Comparison of ENCODE assay signal across 9 cellular contexts in genomic region chr10:71729023-71729649, GRCh38. TPM values are rescaled to one million over a fixed set of nuclear protein-coding genes. Genes with fewer than 3 reads are reported as not detected.
A peak's percentile ranks its signal among the peaks of the same experiment; 100 is the strongest.
DNase-seq lines count a peak whose midpoint lies in the region; ATAC-seq and TF ChIP-seq lines count a peak whose summit lies in the region.
"Had no signal": no experiment of that assay in that cellular context is flagged by ENCODE, and none has a peak within 500 bp of the region (broad histone marks: within the 10 kb centered on the region; RNA-seq: fewer than 3 reads in every experiment).

No MANE protein-coding gene starts in this region.

- 30 to 43% methylated on average over 11 to 12 of the region's 12 CpGs for WGBS in lower leg skin, 2 donors

- H3K27me3 ChIP-seq in neural progenitor cell = no peaks in the 10 kb centered on the region

- no peak for ATAC-seq in activated naive CD8-positive, alpha-beta T cell treated with anti-CD3 and anti-CD28 coated beads, Interleukin-2, amount 10 ng/mL, durations not matched to agents 7 days and 5 days (ENCODE audit: low read depth)
- ATAC-seq in HG02970 (IDR thresholded peaks at IDR 0.05; ENCODE audit: low FRiP score, unreplicated experiment) = no peak
- no peak for ATAC-seq in HG02870 (IDR thresholded peaks at IDR 0.05; ENCODE audit: unreplicated experiment)

- H3K4me3 Mint-ChIP-seq in activated naive CD8-positive, alpha-beta T cell treated with anti-CD3 and anti-CD28 coated beads, Interleukin-2, amount 10 ng/mL, durations not matched to agents 7 days and 5 days = peak overlapping the region; percentile 65
- H3K4me3 Mint-ChIP-seq in neural progenitor cell = no peak overlapping the region

- H3K27ac ChIP-seq in neural progenitor cell = no peak overlapping the region

- H3K4me2 ChIP-seq in neural progenitor cell = no peak overlapping the region

- H3K4me1 Mint-ChIP-seq in activated naive CD8-positive, alpha-beta T cell treated with anti-CD3 and anti-CD28 coated beads, Interleukin-2, amount 10 ng/mL, durations not matched to agents 7 days and 5 days = peaks cover 77% of the 10 kb centered on the region
- peaks cover 36% of the 10 kb centered on the region for H3K4me1 Mint-ChIP-seq in neural progenitor cell

- no peaks in the 10 kb centered on the region for H4K20me1 ChIP-seq in neural progenitor cell (ENCODE audit: low read depth)

- no peak for TF ChIP-seq POLR2A in lower leg skin (IDR thresholded peaks at IDR 0.05)

- H3K4me3 ChIP-seq in lower leg skin (ENCODE audit: low read depth, poor library complexity, severe bottlenecking) (no peak overlapping the region), neural progenitor cell (no peak overlapping the region)

- peak; percentile 31 for DNase-seq in A172 (ENCODE audit: low spot score)
- peak; percentile 64 for DNase-seq in KBM-7
- DNase-seq in activated naive CD8-positive, alpha-beta T cell treated with anti-CD3 and anti-CD28 coated beads, Interleukin-2, amount 10 ng/mL, durations not matched to agents 7 days and 5 days = no peak
- peak; percentile 66 to 94 for DNase-seq in lower leg skin (ENCODE audit: low spot score in 2 of 2)
- no peak for DNase-seq in iPS-NIHi11 (ENCODE audit: low spot score)
- DNase-seq in neural progenitor cell (ENCODE audit: low spot score) = no peak

- intact Hi-C loops in lower leg skin (cut with DNase I; ENCODE audit: low total_unique reads) = loop anchor here (10.0 kb wide), 1 partner anchor 46 kb away; the partner anchor contains the start of gene VSIR

- H3K9ac ChIP-seq in neural progenitor cell = no peak overlapping the region

- TF ChIP-seq CTCF in lower leg skin (IDR thresholded peaks at IDR 0.05) = no peak
- no peak for TF ChIP-seq CTCF in neural progenitor cell (IDR thresholded peaks at IDR 0.05)

- H3F3A ChIP-seq in neural progenitor cell (ENCODE audit: low read depth) = no peaks in the 10 kb centered on the region

- in situ Hi-C loops in KBM-7 (cut with MboI; ENCODE audit: low pct_unique_long_range_greater_than_20kb, low sequenced_read_pairs) = no loop called here

- no peaks in the 10 kb centered on the region for H3K36me3 ChIP-seq in neural progenitor cell

- POLR2A ChIA-PET in activated naive CD8-positive, alpha-beta T cell treated with anti-CD3 and anti-CD28 coated beads, Interleukin-2, amount 10 ng/mL, durations not matched to agents 7 days and 5 days (lab: Charles Lee) = interaction anchor here (1.0 to 11.6 kb wide), 8 partner anchors 10 to 44 kb away, joined by 3 to 138 read pairs (median 10); partner anchors contain the start of gene VSIR

- H3K79me2 ChIP-seq in neural progenitor cell (ENCODE audit: low read depth) = no peaks in the 10 kb centered on the region

- peaks cover 9% of the 10 kb centered on the region for H3K4me1 ChIP-seq in neural progenitor cell

- no peaks in the 10 kb centered on the region for H3K36me3 Mint-ChIP-seq in activated naive CD8-positive, alpha-beta T cell treated with anti-CD3 and anti-CD28 coated beads, Interleukin-2, amount 10 ng/mL, durations not matched to agents 7 days and 5 days
- H3K36me3 Mint-ChIP-seq in neural progenitor cell = no peaks in the 10 kb centered on the region

- no peaks in the 10 kb centered on the region for H3K9me3 Mint-ChIP-seq in activated naive CD8-positive, alpha-beta T cell treated with anti-CD3 and anti-CD28 coated beads, Interleukin-2, amount 10 ng/mL, durations not matched to agents 7 days and 5 days
- peaks cover 2% of the 10 kb centered on the region for H3K9me3 Mint-ChIP-seq in neural progenitor cell

- no peaks in the 10 kb centered on the region for H3K27me3 Mint-ChIP-seq in activated naive CD8-positive, alpha-beta T cell treated with anti-CD3 and anti-CD28 coated beads, Interleukin-2, amount 10 ng/mL, durations not matched to agents 7 days and 5 days
- peaks cover 11% of the 10 kb centered on the region for H3K27me3 Mint-ChIP-seq in neural progenitor cell (ENCODE audit: insufficient read depth, low read depth)

- no peak overlapping the region for H2AFZ ChIP-seq in neural progenitor cell (replicated peaks)

- peak overlapping the region; percentile 97 for H3K27ac Mint-ChIP-seq in activated naive CD8-positive, alpha-beta T cell treated with anti-CD3 and anti-CD28 coated beads, Interleukin-2, amount 10 ng/mL, durations not matched to agents 7 days and 5 days
- H3K27ac Mint-ChIP-seq in neural progenitor cell = no peak overlapping the region

- no peaks in the 10 kb centered on the region for H3K9me3 ChIP-seq in neural progenitor cell (ENCODE audit: low read depth)

RNA-seq across cellular contexts. Expression of gene C10orf105, which starts 9.6 kb away (rescaled TPM):
- total RNA-seq in A172 (2014; rRNA removed; shearing (Covaris generic)) = not detected in 2 replicates
- total RNA-seq in activated naive CD8-positive, alpha-beta T cell treated with anti-CD3 and anti-CD28 coated beads, Interleukin-2, amount 10 ng/mL, durations not matched to agents 7 days and 5 days = under 1 TPM; 0.17 to 0.30 TPM
- total RNA-seq in lower leg skin (under 1 TPM; 0.06 to 0.27 (median 0.14) TPM), neural progenitor cell (ENCODE audit: low replicate concordance) (0.39 and 1.5 TPM in 2 replicates)
- total RNA-seq: LHCN-M2 had no signal

RNA-seq across cellular contexts. Expression of gene VSIR, which starts 44.2 kb away (rescaled TPM):
- total RNA-seq in A172 (2014; rRNA removed; shearing (Covaris generic)) = 4.9 and 14.4 TPM in 2 replicates
- 100 to 1,000 TPM; 124 to 125 TPM for total RNA-seq in activated naive CD8-positive, alpha-beta T cell treated with anti-CD3 and anti-CD28 coated beads, Interleukin-2, amount 10 ng/mL, durations not matched to agents 7 days and 5 days
- total RNA-seq in lower leg skin (10 to 100 TPM; 14.5 to 56.5 (median 23.2) TPM), neural progenitor cell (ENCODE audit: low replicate concordance) (0.46 TPM in 1 of 2 replicates, not detected in the other)

Comparison
In these comparisons a context has a peak if more than half of its experiments do, and no peak if none do; other contexts are left out.
1. DNase-seq: peak in A172 (single experiment), KBM-7 (single experiment) and lower leg skin (2 of 2); none in activated naive CD8-positive, alpha-beta T cell treated with anti-CD3 and anti-CD28 coated beads, Interleukin-2, amount 10 ng/mL, durations not matched to agents 7 days and 5 days (single experiment), iPS-NIHi11 (single experiment) and neural progenitor cell (single experiment).